ENCODE assay signal across 15 cellular contexts in genomic region chr16:49581630-49582298, GRCh38.
DNase-seq lines count a peak whose midpoint lies in the region; ATAC-seq and TF ChIP-seq lines count a peak whose summit lies in the region.
"Had no signal": no experiment of that assay in that cellular context is flagged by ENCODE, and none has a peak within 500 bp of the region (broad histone marks: within the 10 kb centered on the region; RNA-seq: fewer than 3 reads in every experiment).

No MANE protein-coding gene starts in this region.

- no peaks in the 10 kb centered on the region for H3K9me3 Mint-ChIP-seq in endothelial cell (ENCODE audit: unreplicated experiment)
- H3K9me3 Mint-ChIP-seq: CD8-positive, alpha-beta memory T cell; GM23338 had no signal

- intact Hi-C loops in posterior vena cava (cut with DNase I): no loop called here

- no peak overlapping the region for H3K4me3 Mint-ChIP-seq in endothelial cell (ENCODE audit: unreplicated experiment)
- H3K4me3 Mint-ChIP-seq: CD8-positive, alpha-beta memory T cell; GM23338; HFFc6 had no signal

- H3K4me1 Mint-ChIP-seq in endothelial cell (ENCODE audit: unreplicated experiment): peaks cover 25% of the 10 kb centered on the region
- H3K4me1 Mint-ChIP-seq: CD8-positive, alpha-beta memory T cell had no signal

- peak; percentile 51 for ATAC-seq in left lobe of liver
- ATAC-seq in HG03565 (IDR thresholded peaks at IDR 0.05; ENCODE audit: unreplicated experiment): no peak
- ATAC-seq: GM23338 had no signal

- peak; percentile 34 for DNase-seq in astrocyte of the hippocampus (ENCODE audit: low read depth, low spot score)
- no peak for DNase-seq in endothelial cell (ENCODE audit: low spot score)
- peak; percentile 67 for DNase-seq in left lobe of liver (ENCODE audit: low spot score)
- DNase-seq in posterior vena cava (ENCODE audit: low spot score): peak; percentile 56
- no peak for DNase-seq in hippocampal formation (lab: John Stamatoyannopoulos, UW)
- DNase-seq in activated CD4-positive, alpha-beta T cell treated with anti-CD3 and anti-CD28 coated beads, Interleukin-2, amount 50 U/mL, for 4 hours: no peak
- DNase-seq: CD8-positive, alpha-beta memory T cell; GF-D8; HFFc6; MM.1S; NCI-H1105; NCI-H1694 treated with DMSO at 0.1 percent for 48 hours; SHP77 had no signal

- H3K27me3 Mint-ChIP-seq in endothelial cell (ENCODE audit: unreplicated experiment): peaks cover 5% of the 10 kb centered on the region

- H3K27ac Mint-ChIP-seq in endothelial cell (ENCODE audit: unreplicated experiment): peak overlapping the region; percentile 6
- H3K27ac Mint-ChIP-seq: GM23338, HFFc6 had no signal

- H3K36me3 Mint-ChIP-seq in endothelial cell (ENCODE audit: low read depth, unreplicated experiment): peaks cover 3% of the 10 kb centered on the region
- H3K36me3 Mint-ChIP-seq: CD8-positive, alpha-beta memory T cell had no signal

- no peak for TF ChIP-seq CTCF in endothelial cell (IDR thresholded peaks at IDR 0.05; ENCODE audit: unreplicated experiment)

Comparison
In these comparisons a context has a peak if more than half of its experiments do, and no peak if none do; other contexts are left out.
1. DNase-seq: peak in astrocyte of the hippocampus (single experiment), left lobe of liver (single experiment) and posterior vena cava (single experiment); none in endothelial cell (single experiment), hippocampal formation (0 of 2) and activated CD4-positive, alpha-beta T cell treated with anti-CD3 and anti-CD28 coated beads, Interleukin-2, amount 50 U/mL, for 4 hours (0 of 2).